ENCODE assay signal across 1 cellular context in genomic region chr7:128435311-128435654, GRCh38.
A peak's percentile ranks its signal among the peaks of the same experiment; 100 is the strongest.
TF ChIP-seq lines count a peak whose summit lies in the region.

No MANE protein-coding gene starts in this region.

TF ChIP-seq in HepG2, 621 proteins besides CTCF, POLR2A, EP300 and RAD21 (continued from another document and continues in another):
- TF ChIP-seq HINFP (CRISPR knock-in tag; IDR thresholded peaks at IDR 0.05; ENCODE audit: low read depth) = no peak
- 0 out of 2 replicates have a peak, but pooled peaks have one; percentile 43 for TF ChIP-seq ZNF205 (CRISPR knock-in tag; IDR thresholded peaks at IDR 0.05)
- TF ChIP-seq HDAC2 (CRISPR knock-in tag; IDR thresholded peaks at IDR 0.05) = peak; percentile 48; the same call in 1 of the 2 replicates
- no peak for TF ChIP-seq NR1H2 (CRISPR knock-in tag; IDR thresholded peaks at IDR 0.05; ENCODE audit: borderline replicate concordance, low read depth)
- TF ChIP-seq SMAD3 (CRISPR knock-in tag; IDR thresholded peaks at IDR 0.05) = no peak
- no peak for TF ChIP-seq SOX6 (IDR thresholded peaks at IDR 0.05)
- peak; percentile 47; the same call in 1 of the 2 replicates for TF ChIP-seq SOX6 (CRISPR knock-in tag; IDR thresholded peaks at IDR 0.05)
- TF ChIP-seq DR1 (CRISPR knock-in tag; IDR thresholded peaks at IDR 0.05) = no peak
- TF ChIP-seq ISL2 (CRISPR knock-in tag; IDR thresholded peaks at IDR 0.05) = peak; percentile 56; the same call in 1 of the 2 replicates
- TF ChIP-seq FOXM1 (CRISPR knock-in tag; IDR thresholded peaks at IDR 0.05) = no peak
- TF ChIP-seq ATF5 (CRISPR knock-in tag; IDR thresholded peaks at IDR 0.05; ENCODE audit: low read depth) = no peak
- peak; percentile 91 for TF ChIP-seq ARID5B (CRISPR knock-in tag; IDR thresholded peaks at IDR 0.05)
- no peak for TF ChIP-seq ZSCAN30 (CRISPR knock-in tag; IDR thresholded peaks at IDR 0.05)
- TF ChIP-seq CEBPB (IDR thresholded peaks at IDR 0.05; ENCODE audit: borderline replicate concordance, low read depth, low read length) = peak; percentile 53; the same call in 1 of the 2 replicates
- TF ChIP-seq ZBTB1 (CRISPR knock-in tag; IDR thresholded peaks at IDR 0.05; ENCODE audit: borderline replicate concordance) = no peak
- TF ChIP-seq KAT2B (IDR thresholded peaks at IDR 0.05; ENCODE audit: borderline replicate concordance, low read depth, low read length) = no peak
- no peak for TF ChIP-seq EZH2 (conservative IDR thresholded peaks at IDR 0.05; ENCODE audit: low read depth, low read length)
- no peak for TF ChIP-seq ZNF18 (CRISPR knock-in tag; IDR thresholded peaks at IDR 0.05; ENCODE audit: insufficient replicate concordance)
- TF ChIP-seq E2F5 (CRISPR knock-in tag; conservative IDR thresholded peaks at IDR 0.05) = no peak
- no peak for TF ChIP-seq ZNF547 (CRISPR knock-in tag; IDR thresholded peaks at IDR 0.05)
- TF ChIP-seq ZNF260 (CRISPR knock-in tag; IDR thresholded peaks at IDR 0.05; ENCODE audit: borderline replicate concordance, low read depth) = no peak
- no peak for TF ChIP-seq DZIP1 (CRISPR knock-in tag; IDR thresholded peaks at IDR 0.05)
- TF ChIP-seq ZNF124 (CRISPR knock-in tag; IDR thresholded peaks at IDR 0.05) = no peak
- TF ChIP-seq ELK4 (CRISPR knock-in tag; IDR thresholded peaks at IDR 0.05; ENCODE audit: borderline replicate concordance) = no peak
- TF ChIP-seq THAP11 (CRISPR knock-in tag; IDR thresholded peaks at IDR 0.05) = 0 out of 2 replicates have a peak, but pooled peaks have one; percentile 16
- no peak for TF ChIP-seq ZMYM4 (CRISPR knock-in tag; IDR thresholded peaks at IDR 0.05)
- no peak for TF ChIP-seq PHF8 (CRISPR knock-in tag; IDR thresholded peaks at IDR 0.05)
- TF ChIP-seq SOX5 (CRISPR knock-in tag; IDR thresholded peaks at IDR 0.05; ENCODE audit: borderline replicate concordance) = peak; percentile 62; the same call in 1 of the 2 replicates
- no peak for TF ChIP-seq AKNA (CRISPR knock-in tag; IDR thresholded peaks at IDR 0.05; ENCODE audit: borderline replicate concordance)
- no peak for TF ChIP-seq ZFP36 (IDR thresholded peaks at IDR 0.05; ENCODE audit: borderline replicate concordance, low read depth, low read length, partially characterized antibody)
- TF ChIP-seq FOXP4 (CRISPR knock-in tag; IDR thresholded peaks at IDR 0.05) = peak; percentile 68
- no peak for TF ChIP-seq NFE2L1 (CRISPR knock-in tag; IDR thresholded peaks at IDR 0.05; ENCODE audit: borderline replicate concordance)
- TF ChIP-seq CENPX (CRISPR knock-in tag; IDR thresholded peaks at IDR 0.05) = no peak
- peak; percentile 60; the same call in 1 of the 2 replicates for TF ChIP-seq SALL1 (CRISPR knock-in tag; IDR thresholded peaks at IDR 0.05)
- no peak; the same call in 1 of the 2 replicates for TF ChIP-seq CREM (IDR thresholded peaks at IDR 0.05)
- TF ChIP-seq CREM (CRISPR knock-in tag; IDR thresholded peaks at IDR 0.05) = no peak
- peak; percentile 37; the same call in 1 of the 2 replicates for TF ChIP-seq RXRB (CRISPR knock-in tag; IDR thresholded peaks at IDR 0.05; ENCODE audit: borderline replicate concordance)
- no peak for TF ChIP-seq ZNF703 (CRISPR knock-in tag; IDR thresholded peaks at IDR 0.05; ENCODE audit: borderline replicate concordance)
- no peak for TF ChIP-seq ZNF777 (CRISPR knock-in tag; IDR thresholded peaks at IDR 0.05)
